12 cellular contexts compared by ENCODE assay signal in genomic region chr1:31583082-31583994, GRCh38. TPM values are rescaled to one million over a fixed set of nuclear protein-coding genes. Genes with fewer than 3 reads are reported as not detected.
DNase-seq lines count a peak whose midpoint lies in the region; ATAC-seq and TF ChIP-seq lines count a peak whose summit lies in the region.
"Had no signal": no experiment of that assay in that cellular context is flagged by ENCODE, and none has a peak within 500 bp of the region (broad histone marks: within the 10 kb centered on the region; RNA-seq: fewer than 3 reads in every experiment).

No MANE protein-coding gene starts in this region.

- TF ChIP-seq CTCF in choroid plexus epithelial cell (conservative IDR thresholded peaks at IDR 0.05; ENCODE audit: low read depth, low read length): no peak
- TF ChIP-seq CTCF in prostate gland (IDR thresholded peaks at IDR 0.05): no peak

- no peak for ATAC-seq in GM19351 (IDR thresholded peaks at IDR 0.05; ENCODE audit: unreplicated experiment)
- ATAC-seq in GM21576 (IDR thresholded peaks at IDR 0.05; ENCODE audit: unreplicated experiment): no peak
- ATAC-seq in GM21367 (IDR thresholded peaks at IDR 0.05; ENCODE audit: unreplicated experiment): no peak

- H3K9me3 ChIP-seq in BLaER1: no peaks in the 10 kb centered on the region
- no peaks in the 10 kb centered on the region for H3K9me3 ChIP-seq in prostate gland

- H3K36me3 ChIP-seq in BLaER1 (peaks cover 11% of the 10 kb centered on the region; the same call in 1 of the 2 replicates), prostate gland (no peaks in the 10 kb centered on the region)

- intact Hi-C loops in prostate gland (cut with DNase I): no loop called here

- peaks cover 16% of the 10 kb centered on the region for H3K27me3 ChIP-seq in BLaER1
- peaks cover 4% of the 10 kb centered on the region for H3K27me3 ChIP-seq in layer of hippocampus (ENCODE audit: control insufficient read depth, insufficient read depth, low read length)
- H3K27me3 ChIP-seq in prostate gland (replicated peaks; ENCODE audit: insufficient read depth): no peaks in the 10 kb centered on the region

- TF ChIP-seq POLR2A in prostate gland (IDR thresholded peaks at IDR 0.05): no peak

- peak overlapping the region; percentile 73 for H3K9ac ChIP-seq in BLaER1

- H3K27ac ChIP-seq in BLaER1 (peak overlapping the region; percentile 87), layer of hippocampus (ENCODE audit: low read depth, low read length) (peak overlapping the region; percentile 38), prostate gland (peak overlapping the region; percentile 66 to 68)

- no peaks in the 10 kb centered on the region for H4K20me1 ChIP-seq in BLaER1

- DNase-seq in choroid plexus epithelial cell (ENCODE audit: low read depth) (peak; percentile 32), prostate gland (ENCODE audit: low spot score) (no peak)
- no peak for DNase-seq in stimulated activated CD4-positive, alpha-beta T cell treated with anti-CD3 and anti-CD28 coated beads, Interleukin-4, amount 100 ng/mL, for 1 hour
- DNase-seq: activated CD4-positive, alpha-beta T cell treated with anti-CD3 and anti-CD28 coated beads for 48 hours; DMS79 treated with DMSO at 0.1 percent for 48 hours; SW 1271 had no signal

- peak overlapping the region; percentile 32 for H3K4me3 ChIP-seq in BLaER1
- no peak overlapping the region for H3K4me3 ChIP-seq in choroid plexus epithelial cell (ENCODE audit: low read depth, low read length)
- no peak overlapping the region for H3K4me3 ChIP-seq in prostate gland

- WGBS in prostate gland: 74% methylated on average over 16 of the region's 16 CpGs

- peaks cover 91% of the 10 kb centered on the region for H3K4me1 ChIP-seq in BLaER1
- H3K4me1 ChIP-seq in prostate gland (replicated peaks): no peaks in the 10 kb centered on the region

- H3K4me2 ChIP-seq in BLaER1: peak overlapping the region; percentile 96

RNA-seq across cellular contexts. Expression of gene TINAGL1, which starts 7.0 kb away (rescaled TPM):
- 100 to 1,000 TPM; 103 to 134 TPM for total RNA-seq in prostate gland
- total RNA-seq: activated T-helper 2 cell treated with anti-CD3 and anti-CD28 coated beads, Interferon-gamma antibody, Interleukin-2, Interleukin-4, amounts not matched to agents 10 μg/mL and 5 μg/mL and 100 μg/mL, durations not matched to agents 14 hours and 24 hours and 36 hours had no signal

RNA-seq across cellular contexts. Expression of gene HCRTR1, which starts 34.2 kb away (rescaled TPM):
- total RNA-seq in prostate gland: not detected
- total RNA-seq: activated T-helper 2 cell treated with anti-CD3 and anti-CD28 coated beads, Interferon-gamma antibody, Interleukin-2, Interleukin-4, amounts not matched to agents 10 μg/mL and 5 μg/mL and 100 μg/mL, durations not matched to agents 14 hours and 24 hours and 36 hours had no signal
